1 cellular context compared by ENCODE assay signal in the genomic region with DNA sequence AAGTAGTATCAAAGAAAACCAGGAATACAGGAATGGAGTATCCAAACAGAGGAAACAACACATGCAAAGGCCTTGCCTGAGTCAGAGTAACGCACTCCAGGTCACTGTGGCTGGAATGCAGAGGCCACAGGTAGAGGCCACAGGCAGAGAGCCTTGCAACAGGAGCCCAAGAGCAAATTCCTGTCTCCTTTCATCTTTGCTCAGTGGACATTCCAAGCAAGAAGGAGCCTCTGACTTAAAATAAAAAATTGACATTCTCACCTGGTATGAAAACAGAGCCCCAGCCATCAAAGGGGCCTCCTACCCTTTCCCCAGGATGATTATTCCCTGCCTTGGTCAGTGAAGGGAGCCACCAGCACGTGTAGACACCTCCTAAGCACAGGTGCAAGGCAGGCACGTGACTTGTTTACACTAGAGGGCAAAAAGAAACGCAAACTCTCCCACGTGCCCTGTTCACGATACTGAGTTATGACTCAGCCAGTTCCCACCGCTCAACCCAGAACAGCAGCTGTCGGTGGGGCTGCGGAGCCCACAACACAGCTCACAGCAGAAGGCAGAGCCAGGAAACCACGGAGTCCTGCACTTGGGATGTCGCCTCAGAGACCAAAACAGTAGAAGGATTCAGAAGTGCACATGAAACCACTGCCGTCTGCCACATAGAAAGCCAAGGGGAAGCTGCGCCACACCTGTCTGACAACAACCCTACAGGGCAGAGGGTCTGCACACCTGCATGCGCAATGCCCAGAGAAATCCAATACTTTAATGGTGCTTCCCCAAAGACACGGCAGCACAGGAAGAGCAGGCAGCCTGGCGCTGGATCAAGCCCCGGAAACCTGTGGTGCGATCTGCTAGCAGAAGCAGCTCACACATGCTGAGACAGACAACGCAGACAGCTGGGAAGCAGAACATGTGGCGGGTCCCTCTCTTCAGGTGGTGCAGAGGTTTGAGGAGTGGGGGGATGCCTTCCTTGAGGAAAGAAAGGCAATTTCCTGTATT.
TF ChIP-seq lines count a peak whose summit lies in the region.

No MANE protein-coding gene starts in this region.

TF ChIP-seq in HepG2, 621 proteins besides CTCF, POLR2A, EP300 and RAD21 (continued from another document and continues in another):
- TF ChIP-seq, protein P1, sequence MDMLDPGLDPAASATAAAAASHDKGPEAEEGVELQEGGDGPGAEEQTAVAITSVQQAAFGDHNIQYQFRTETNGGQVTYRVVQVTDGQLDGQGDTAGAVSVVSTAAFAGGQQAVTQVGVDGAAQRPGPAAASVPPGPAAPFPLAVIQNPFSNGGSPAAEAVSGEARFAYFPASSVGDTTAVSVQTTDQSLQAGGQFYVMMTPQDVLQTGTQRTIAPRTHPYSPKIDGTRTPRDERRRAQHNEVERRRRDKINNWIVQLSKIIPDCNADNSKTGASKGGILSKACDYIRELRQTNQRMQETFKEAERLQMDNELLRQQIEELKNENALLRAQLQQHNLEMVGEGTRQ (IDR thresholded peaks at IDR 0.05; ENCODE audit: low read depth, low read length), result peak; percentile 97
- TF ChIP-seq, protein P1 (CRISPR knock-in tag; IDR thresholded peaks at IDR 0.05; ENCODE audit: borderline replicate concordance), result peak; percentile 95; the same call in 1 of the 2 replicates
- no peak for TF ChIP-seq ATF7 (IDR thresholded peaks at IDR 0.05)
- TF ChIP-seq ATF7 (CRISPR knock-in tag; IDR thresholded peaks at IDR 0.05), result peak; percentile 87
- peak; percentile 82 for TF ChIP-seq NR2C2 (CRISPR knock-in tag; IDR thresholded peaks at IDR 0.05; ENCODE audit: borderline replicate concordance)
- TF ChIP-seq GATA4 (IDR thresholded peaks at IDR 0.05; ENCODE audit: borderline replicate concordance, low read depth), result peak; percentile 48; the same call in 1 of the 2 replicates
- no peak for TF ChIP-seq ATRX (CRISPR knock-in tag; IDR thresholded peaks at IDR 0.05; ENCODE audit: borderline replicate concordance)
- TF ChIP-seq ZNF768 (CRISPR knock-in tag; IDR thresholded peaks at IDR 0.05), result no peak
- TF ChIP-seq ZNF614 (CRISPR knock-in tag; IDR thresholded peaks at IDR 0.05; ENCODE audit: borderline replicate concordance), result peak; percentile 71
- TF ChIP-seq TOPORS (CRISPR knock-in tag; IDR thresholded peaks at IDR 0.05), result peak; percentile 64; the same call in 1 of the 2 replicates
- no peak for TF ChIP-seq ZBTB42 (CRISPR knock-in tag; IDR thresholded peaks at IDR 0.05)
- TF ChIP-seq ZSCAN22 (CRISPR knock-in tag; IDR thresholded peaks at IDR 0.05), result peak; percentile 53; the same call in 1 of the 2 replicates
- peak; percentile 70; the same call in 1 of the 3 replicates for TF ChIP-seq MXI1 (IDR thresholded peaks at IDR 0.05; ENCODE audit: borderline replicate concordance, low read depth, low read length)
- TF ChIP-seq MZF1 (CRISPR knock-in tag; IDR thresholded peaks at IDR 0.05; ENCODE audit: borderline replicate concordance), result no peak
- TF ChIP-seq RBFOX2 (IDR thresholded peaks at IDR 0.05; ENCODE audit: low read depth, low read length), result peak; percentile 54; the same call in 1 of the 2 replicates
- TF ChIP-seq, protein P2, sequence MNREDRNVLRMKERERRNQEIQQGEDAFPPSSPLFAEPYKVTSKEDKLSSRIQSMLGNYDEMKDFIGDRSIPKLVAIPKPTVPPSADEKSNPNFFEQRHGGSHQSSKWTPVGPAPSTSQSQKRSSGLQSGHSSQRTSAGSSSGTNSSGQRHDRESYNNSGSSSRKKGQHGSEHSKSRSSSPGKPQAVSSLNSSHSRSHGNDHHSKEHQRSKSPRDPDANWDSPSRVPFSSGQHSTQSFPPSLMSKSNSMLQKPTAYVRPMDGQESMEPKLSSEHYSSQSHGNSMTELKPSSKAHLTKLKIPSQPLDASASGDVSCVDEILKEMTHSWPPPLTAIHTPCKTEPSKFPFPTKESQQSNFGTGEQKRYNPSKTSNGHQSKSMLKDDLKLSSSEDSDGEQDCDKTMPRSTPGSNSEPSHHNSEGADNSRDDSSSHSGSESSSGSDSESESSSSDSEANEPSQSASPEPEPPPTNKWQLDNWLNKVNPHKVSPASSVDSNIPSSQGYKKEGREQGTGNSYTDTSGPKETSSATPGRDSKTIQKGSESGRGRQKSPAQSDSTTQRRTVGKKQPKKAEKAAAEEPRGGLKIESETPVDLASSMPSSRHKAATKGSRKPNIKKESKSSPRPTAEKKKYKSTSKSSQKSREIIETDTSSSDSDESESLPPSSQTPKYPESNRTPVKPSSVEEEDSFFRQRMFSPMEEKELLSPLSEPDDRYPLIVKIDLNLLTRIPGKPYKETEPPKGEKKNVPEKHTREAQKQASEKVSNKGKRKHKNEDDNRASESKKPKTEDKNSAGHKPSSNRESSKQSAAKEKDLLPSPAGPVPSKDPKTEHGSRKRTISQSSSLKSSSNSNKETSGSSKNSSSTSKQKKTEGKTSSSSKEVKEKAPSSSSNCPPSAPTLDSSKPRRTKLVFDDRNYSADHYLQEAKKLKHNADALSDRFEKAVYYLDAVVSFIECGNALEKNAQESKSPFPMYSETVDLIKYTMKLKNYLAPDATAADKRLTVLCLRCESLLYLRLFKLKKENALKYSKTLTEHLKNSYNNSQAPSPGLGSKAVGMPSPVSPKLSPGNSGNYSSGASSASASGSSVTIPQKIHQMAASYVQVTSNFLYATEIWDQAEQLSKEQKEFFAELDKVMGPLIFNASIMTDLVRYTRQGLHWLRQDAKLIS (CRISPR knock-in tag; IDR thresholded peaks at IDR 0.05), result peak; percentile 69; the same call in 1 of the 2 replicates
- TF ChIP-seq ZMYM2 (CRISPR knock-in tag; IDR thresholded peaks at IDR 0.05), result 0 out of 2 replicates have a peak, but pooled peaks have one; percentile 57
- no peak for TF ChIP-seq ZBTB1 (CRISPR knock-in tag; IDR thresholded peaks at IDR 0.05; ENCODE audit: borderline replicate concordance)
- TF ChIP-seq, protein P3, sequence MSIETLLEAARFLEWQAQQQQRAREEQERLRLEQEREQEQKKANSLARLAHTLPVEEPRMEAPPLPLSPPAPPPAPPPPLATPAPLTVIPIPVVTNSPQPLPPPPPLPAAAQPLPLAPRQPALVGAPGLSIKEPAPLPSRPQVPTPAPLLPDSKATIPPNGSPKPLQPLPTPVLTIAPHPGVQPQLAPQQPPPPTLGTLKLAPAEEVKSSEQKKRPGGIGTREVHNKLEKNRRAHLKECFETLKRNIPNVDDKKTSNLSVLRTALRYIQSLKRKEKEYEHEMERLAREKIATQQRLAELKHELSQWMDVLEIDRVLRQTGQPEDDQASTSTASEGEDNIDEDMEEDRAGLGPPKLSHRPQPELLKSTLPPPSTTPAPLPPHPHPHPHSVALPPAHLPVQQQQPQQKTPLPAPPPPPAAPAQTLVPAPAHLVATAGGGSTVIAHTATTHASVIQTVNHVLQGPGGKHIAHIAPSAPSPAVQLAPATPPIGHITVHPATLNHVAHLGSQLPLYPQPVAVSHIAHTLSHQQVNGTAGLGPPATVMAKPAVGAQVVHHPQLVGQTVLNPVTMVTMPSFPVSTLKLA (IDR thresholded peaks at IDR 0.05), result peak; percentile 96
- TF ChIP-seq, protein P4, sequence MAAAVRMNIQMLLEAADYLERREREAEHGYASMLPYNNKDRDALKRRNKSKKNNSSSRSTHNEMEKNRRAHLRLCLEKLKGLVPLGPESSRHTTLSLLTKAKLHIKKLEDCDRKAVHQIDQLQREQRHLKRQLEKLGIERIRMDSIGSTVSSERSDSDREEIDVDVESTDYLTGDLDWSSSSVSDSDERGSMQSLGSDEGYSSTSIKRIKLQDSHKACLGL (CRISPR knock-in tag; IDR thresholded peaks at IDR 0.05), result no peak
- peak; percentile 58; the same call in 1 of the 2 replicates for TF ChIP-seq LCORL (IDR thresholded peaks at IDR 0.05)
- TF ChIP-seq LCORL (CRISPR knock-in tag; IDR thresholded peaks at IDR 0.05), result peak; percentile 69
- TF ChIP-seq, protein P5, sequence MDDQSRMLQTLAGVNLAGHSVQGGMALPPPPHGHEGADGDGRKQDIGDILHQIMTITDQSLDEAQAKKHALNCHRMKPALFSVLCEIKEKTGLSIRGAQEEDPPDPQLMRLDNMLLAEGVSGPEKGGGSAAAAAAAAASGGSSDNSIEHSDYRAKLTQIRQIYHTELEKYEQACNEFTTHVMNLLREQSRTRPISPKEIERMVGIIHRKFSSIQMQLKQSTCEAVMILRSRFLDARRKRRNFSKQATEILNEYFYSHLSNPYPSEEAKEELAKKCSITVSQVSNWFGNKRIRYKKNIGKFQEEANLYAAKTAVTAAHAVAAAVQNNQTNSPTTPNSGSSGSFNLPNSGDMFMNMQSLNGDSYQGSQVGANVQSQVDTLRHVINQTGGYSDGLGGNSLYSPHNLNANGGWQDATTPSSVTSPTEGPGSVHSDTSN (CRISPR knock-in tag; IDR thresholded peaks at IDR 0.05; ENCODE audit: borderline replicate concordance), result no peak
- TF ChIP-seq, protein P6, sequence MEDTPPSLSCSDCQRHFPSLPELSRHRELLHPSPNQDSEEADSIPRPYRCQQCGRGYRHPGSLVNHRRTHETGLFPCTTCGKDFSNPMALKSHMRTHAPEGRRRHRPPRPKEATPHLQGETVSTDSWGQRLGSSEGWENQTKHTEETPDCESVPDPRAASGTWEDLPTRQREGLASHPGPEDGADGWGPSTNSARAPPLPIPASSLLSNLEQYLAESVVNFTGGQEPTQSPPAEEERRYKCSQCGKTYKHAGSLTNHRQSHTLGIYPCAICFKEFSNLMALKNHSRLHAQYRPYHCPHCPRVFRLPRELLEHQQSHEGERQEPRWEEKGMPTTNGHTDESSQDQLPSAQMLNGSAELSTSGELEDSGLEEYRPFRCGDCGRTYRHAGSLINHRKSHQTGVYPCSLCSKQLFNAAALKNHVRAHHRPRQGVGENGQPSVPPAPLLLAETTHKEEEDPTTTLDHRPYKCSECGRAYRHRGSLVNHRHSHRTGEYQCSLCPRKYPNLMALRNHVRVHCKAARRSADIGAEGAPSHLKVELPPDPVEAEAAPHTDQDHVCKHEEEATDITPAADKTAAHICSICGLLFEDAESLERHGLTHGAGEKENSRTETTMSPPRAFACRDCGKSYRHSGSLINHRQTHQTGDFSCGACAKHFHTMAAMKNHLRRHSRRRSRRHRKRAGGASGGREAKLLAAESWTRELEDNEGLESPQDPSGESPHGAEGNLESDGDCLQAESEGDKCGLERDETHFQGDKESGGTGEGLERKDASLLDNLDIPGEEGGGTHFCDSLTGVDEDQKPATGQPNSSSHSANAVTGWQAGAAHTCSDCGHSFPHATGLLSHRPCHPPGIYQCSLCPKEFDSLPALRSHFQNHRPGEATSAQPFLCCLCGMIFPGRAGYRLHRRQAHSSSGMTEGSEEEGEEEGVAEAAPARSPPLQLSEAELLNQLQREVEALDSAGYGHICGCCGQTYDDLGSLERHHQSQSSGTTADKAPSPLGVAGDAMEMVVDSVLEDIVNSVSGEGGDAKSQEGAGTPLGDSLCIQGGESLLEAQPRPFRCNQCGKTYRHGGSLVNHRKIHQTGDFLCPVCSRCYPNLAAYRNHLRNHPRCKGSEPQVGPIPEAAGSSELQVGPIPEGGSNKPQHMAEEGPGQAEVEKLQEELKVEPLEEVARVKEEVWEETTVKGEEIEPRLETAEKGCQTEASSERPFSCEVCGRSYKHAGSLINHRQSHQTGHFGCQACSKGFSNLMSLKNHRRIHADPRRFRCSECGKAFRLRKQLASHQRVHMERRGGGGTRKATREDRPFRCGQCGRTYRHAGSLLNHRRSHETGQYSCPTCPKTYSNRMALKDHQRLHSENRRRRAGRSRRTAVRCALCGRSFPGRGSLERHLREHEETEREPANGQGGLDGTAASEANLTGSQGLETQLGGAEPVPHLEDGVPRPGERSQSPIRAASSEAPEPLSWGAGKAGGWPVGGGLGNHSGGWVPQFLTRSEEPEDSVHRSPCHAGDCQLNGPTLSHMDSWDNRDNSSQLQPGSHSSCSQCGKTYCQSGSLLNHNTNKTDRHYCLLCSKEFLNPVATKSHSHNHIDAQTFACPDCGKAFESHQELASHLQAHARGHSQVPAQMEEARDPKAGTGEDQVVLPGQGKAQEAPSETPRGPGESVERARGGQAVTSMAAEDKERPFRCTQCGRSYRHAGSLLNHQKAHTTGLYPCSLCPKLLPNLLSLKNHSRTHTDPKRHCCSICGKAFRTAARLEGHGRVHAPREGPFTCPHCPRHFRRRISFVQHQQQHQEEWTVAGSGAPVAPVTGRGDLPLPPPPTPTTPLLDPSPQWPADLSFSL (CRISPR knock-in tag; IDR thresholded peaks at IDR 0.05), result peak; percentile 45; the same call in 1 of the 2 replicates
- TF ChIP-seq GTF3A (CRISPR knock-in tag; conservative IDR thresholded peaks at IDR 0.05), result no peak
- no peak for TF ChIP-seq ZNF101 (CRISPR knock-in tag; IDR thresholded peaks at IDR 0.05; ENCODE audit: borderline replicate concordance, low read depth)
- peak; percentile 86 for TF ChIP-seq TARDBP (CRISPR knock-in tag; IDR thresholded peaks at IDR 0.05)
- TF ChIP-seq SP2 (CRISPR knock-in tag; IDR thresholded peaks at IDR 0.05), result no peak
- no peak; the same call in 1 of the 2 replicates for TF ChIP-seq ZNF446 (CRISPR knock-in tag; IDR thresholded peaks at IDR 0.05)
- TF ChIP-seq, protein P7, sequence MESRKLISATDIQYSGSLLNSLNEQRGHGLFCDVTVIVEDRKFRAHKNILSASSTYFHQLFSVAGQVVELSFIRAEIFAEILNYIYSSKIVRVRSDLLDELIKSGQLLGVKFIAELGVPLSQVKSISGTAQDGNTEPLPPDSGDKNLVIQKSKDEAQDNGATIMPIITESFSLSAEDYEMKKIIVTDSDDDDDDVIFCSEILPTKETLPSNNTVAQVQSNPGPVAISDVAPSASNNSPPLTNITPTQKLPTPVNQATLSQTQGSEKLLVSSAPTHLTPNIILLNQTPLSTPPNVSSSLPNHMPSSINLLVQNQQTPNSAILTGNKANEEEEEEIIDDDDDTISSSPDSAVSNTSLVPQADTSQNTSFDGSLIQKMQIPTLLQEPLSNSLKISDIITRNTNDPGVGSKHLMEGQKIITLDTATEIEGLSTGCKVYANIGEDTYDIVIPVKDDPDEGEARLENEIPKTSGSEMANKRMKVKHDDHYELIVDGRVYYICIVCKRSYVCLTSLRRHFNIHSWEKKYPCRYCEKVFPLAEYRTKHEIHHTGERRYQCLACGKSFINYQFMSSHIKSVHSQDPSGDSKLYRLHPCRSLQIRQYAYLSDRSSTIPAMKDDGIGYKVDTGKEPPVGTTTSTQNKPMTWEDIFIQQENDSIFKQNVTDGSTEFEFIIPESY (CRISPR knock-in tag; IDR thresholded peaks at IDR 0.05), result no peak; the same call in 1 of the 2 replicates
- TF ChIP-seq REL (CRISPR knock-in tag; conservative IDR thresholded peaks at IDR 0.05), result peak; percentile 53; the same call in 1 of the 2 replicates
- TF ChIP-seq ZNF136 (CRISPR knock-in tag; IDR thresholded peaks at IDR 0.05; ENCODE audit: low read depth), result no peak
- TF ChIP-seq ZNF343 (CRISPR knock-in tag; IDR thresholded peaks at IDR 0.05), result peak; percentile 65; the same call in 1 of the 2 replicates
